Comparison of ENCODE assay signal across 1 cellular context in genomic region chr4:1577818-1578217, GRCh38.
TF ChIP-seq lines count a peak whose summit lies in the region.

No MANE protein-coding gene starts in this region.

TF ChIP-seq in H1, 55 proteins besides CTCF, POLR2A, EP300 and RAD21:
- no peak for TF ChIP-seq SUZ12 (IDR thresholded peaks at IDR 0.05; ENCODE audit: low read length)
- no peak for TF ChIP-seq JUN (IDR thresholded peaks at IDR 0.05; ENCODE audit: low read depth, low read length)
- TF ChIP-seq RNF2 (IDR thresholded peaks at IDR 0.05; ENCODE audit: borderline replicate concordance, low read depth, low read length, missing control alignments, poor library complexity, severe bottlenecking): no peak
- TF ChIP-seq CHD7 (IDR thresholded peaks at IDR 0.05; ENCODE audit: insufficient replicate concordance, low read length): no peak
- TF ChIP-seq SRF (IDR thresholded peaks at IDR 0.05; ENCODE audit: low read depth, low read length): no peak
- TF ChIP-seq RXRA (IDR thresholded peaks at IDR 0.05; ENCODE audit: insufficient read depth, low read depth, low read length): no peak
- TF ChIP-seq CTBP2 (IDR thresholded peaks at IDR 0.05; ENCODE audit: borderline replicate concordance, insufficient read depth, insufficient read length, low read length): no peak
- TF ChIP-seq SIRT6 (IDR thresholded peaks at IDR 0.05; ENCODE audit: low read length): no peak
- TF ChIP-seq HDAC2 (IDR thresholded peaks at IDR 0.05; ENCODE audit: borderline replicate concordance in 1 of 2, low read depth in 2 of 2, low read length in 2 of 2): no peak
- no peak for TF ChIP-seq TEAD4 (IDR thresholded peaks at IDR 0.05; ENCODE audit: low read depth, low read length)
- no peak for TF ChIP-seq MAX (IDR thresholded peaks at IDR 0.05)
- no peak for TF ChIP-seq CEBPB (IDR thresholded peaks at IDR 0.05; ENCODE audit: low read depth, low read length)
